In genomic region chr16:67761924-67762323, GRCh38 we compare ENCODE assay signal across 2 cellular contexts.
TF ChIP-seq lines count a peak whose summit lies in the region.

No MANE protein-coding gene starts in this region.

TF ChIP-seq in HEK293, 187 proteins besides CTCF, POLR2A, EP300 and RAD21:
- TF ChIP-seq ZNF394 (tag by site-specific recombination; IDR thresholded peaks at IDR 0.05; ENCODE audit: borderline replicate concordance): no peak
- TF ChIP-seq ZNF121 (tag by site-specific recombination; IDR thresholded peaks at IDR 0.05): peak; percentile 96

TF ChIP-seq in K562, 482 proteins besides CTCF, POLR2A, EP300 and RAD21:
- TF ChIP-seq RBM25 (IDR thresholded peaks at IDR 0.05; ENCODE audit: low read depth, low read length, severe bottlenecking) (peak; percentile 34), ATF1 (CRISPR knock-in tag; IDR thresholded peaks at IDR 0.05) (no peak), ATF1 (tag; IDR thresholded peaks at IDR 0.05) (no peak), BCOR (IDR thresholded peaks at IDR 0.05) (peak; percentile 21; the same call in 1 of the 2 replicates), ZNF121 (CRISPR knock-in tag; conservative IDR thresholded peaks at IDR 0.05) (peak; percentile 84), CHD7 (IDR thresholded peaks at IDR 0.05; ENCODE audit: low read depth, low read length) (no peak)
